12 cellular contexts compared by ENCODE assay signal in genomic region chr7:98352621-98353020, GRCh38. TPM values are rescaled to one million over a fixed set of nuclear protein-coding genes. Genes with fewer than 3 reads are reported as not detected.
A peak's percentile ranks its signal among the peaks of the same experiment; 100 is the strongest.
DNase-seq lines count a peak whose midpoint lies in the region; ATAC-seq lines count a peak whose summit lies in the region.
"Had no signal": no experiment of that assay in that cellular context is flagged by ENCODE, and none has a peak within 500 bp of the region (broad histone marks: within the 10 kb centered on the region; RNA-seq: fewer than 3 reads in every experiment).

No MANE protein-coding gene starts in this region.

- intact Hi-C loops in left colon (cut with DNase I, micrococcal nuclease): no loop called here
- intact Hi-C loops in left ventricle myocardium superior (cut with micrococcal nuclease): no loop called here

- ATAC-seq in left colon: peak; percentile 75
- no peak for ATAC-seq in left ventricle myocardium superior
- ATAC-seq in GM19467 (IDR thresholded peaks at IDR 0.05; ENCODE audit: unreplicated experiment): no peak
- ATAC-seq: GM23338 had no signal

- DNase-seq in AG08396 (ENCODE audit: low spot score) (peak; percentile 64), HS-5 (ENCODE audit: low read depth) (peak; percentile 78), amniotic epithelial cell (ENCODE audit: low read depth) (peak; percentile 91), left colon (no peak), left ventricle myocardium superior (no peak), NCI-H1092 treated with DMSO at 0.1 percent for 48 hours (lab: John Stamatoyannopoulos, UW) (no peak)
- no peak for DNase-seq in activated effector memory CD4-positive, alpha-beta T cell treated with anti-CD3 and anti-CD28 coated beads, Interleukin-2, amount 50 U/mL, for 16 hours
- DNase-seq: NCI-H345, T-helper 2 cell, uterus had no signal

RNA-seq across cellular contexts. Expression of gene BAIAP2L1, which starts 48.3 kb away (rescaled TPM):
- total RNA-seq in left colon (10 to 100 TPM; 67.2 to 70.9 TPM), left ventricle myocardium superior (2.0 TPM)

Comparison
In these comparisons a context has a peak if more than half of its experiments do, and no peak if none do; other contexts are left out.
1. DNase-seq: peak in AG08396 (single experiment), HS-5 (single experiment) and amniotic epithelial cell (single experiment); none in left colon (0 of 2), left ventricle myocardium superior (single experiment), activated effector memory CD4-positive, alpha-beta T cell treated with anti-CD3 and anti-CD28 coated beads, Interleukin-2, amount 50 U/mL, for 16 hours (single experiment) and NCI-H1092 treated with DMSO at 0.1 percent for 48 hours (single experiment).
2. RNA of gene BAIAP2L1, which starts 48.3 kb away (total RNA-seq): 67.2 to 70.9 TPM in left colon; 2.0 TPM in left ventricle myocardium superior (single experiment); every median in the first group is over 10 times any median in the second.